8 cellular contexts compared by ENCODE assay signal in the genomic region with DNA sequence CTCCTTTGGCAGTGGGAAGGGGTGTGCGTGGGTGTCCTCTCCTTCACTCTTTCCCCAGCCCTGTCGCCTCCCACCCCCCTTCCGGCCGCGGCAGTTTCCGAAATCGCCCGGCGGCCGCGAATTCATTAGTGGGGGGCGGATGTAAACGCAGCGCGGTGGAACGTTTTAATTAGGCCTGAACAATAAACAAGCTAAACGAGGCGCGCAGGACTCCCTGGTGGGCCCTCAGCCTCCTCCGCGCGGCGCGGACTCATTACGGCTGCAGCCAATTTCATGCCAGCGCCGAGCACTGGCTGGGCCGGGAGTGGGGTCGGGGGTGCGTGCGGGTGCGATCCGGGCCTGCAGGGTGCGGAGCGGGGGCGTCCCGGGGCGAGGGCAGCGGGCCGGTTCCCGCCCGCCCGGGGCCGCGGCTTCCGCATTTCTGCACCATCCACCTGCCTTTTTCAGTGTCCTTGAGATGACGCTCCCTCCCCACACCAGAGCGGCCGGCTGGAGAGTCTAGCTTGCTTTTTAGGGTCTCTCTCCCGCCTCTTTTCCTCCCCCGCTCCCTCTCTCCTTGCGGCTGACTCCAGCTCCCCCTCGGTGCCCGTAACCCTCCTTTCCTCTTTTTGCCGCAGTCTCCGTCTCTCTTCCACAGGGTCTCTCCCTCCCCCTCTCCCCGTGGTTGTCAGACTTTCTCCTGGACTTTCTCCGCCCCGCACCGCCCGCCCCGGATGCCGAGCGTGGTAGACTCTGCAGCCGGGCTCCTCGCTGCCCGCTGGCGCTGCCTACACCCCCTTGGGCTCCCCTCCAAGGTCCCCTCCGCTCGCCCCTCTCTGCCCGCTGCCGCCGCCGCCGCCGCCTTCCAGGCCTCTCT. TPM values are rescaled to one million over a fixed set of nuclear protein-coding genes. Genes with fewer than 3 reads are reported as not detected.
A peak's percentile ranks its signal among the peaks of the same experiment; 100 is the strongest.
DNase-seq lines count a peak whose midpoint lies in the region; ATAC-seq, FAIRE-seq and TF ChIP-seq lines count a peak whose summit lies in the region.

A gene (minus strand): TSS at position 644 of the 856 bp plus-strand sequence.

- H3K27me3 ChIP-seq in Peyer's patch: peaks cover 0 to 16% of the 10 kb centered on the region in 2 donors

- H3K9me3 ChIP-seq in Peyer's patch: no peaks in the 10 kb centered on the region
- no peaks in the 10 kb centered on the region for H3K9me3 ChIP-seq in mesodermal cell (ENCODE audit: control insufficient read depth, low read length)

- ATAC-seq in GM21423 (IDR thresholded peaks at IDR 0.05; ENCODE audit: unreplicated experiment): peak; percentile 33

- DNase-seq in Peyer's patch (peak in 2 of 3 donors; percentile 69 to 74), D721Med (ENCODE audit: insufficient read length, low spot score) (no peak), cortex of kidney (lab: John Stamatoyannopoulos, UW) (no peak)

- H3K4me3 ChIP-seq in Peyer's patch (peak within 1 kb of the TSS; percentile 36 to 63 (median 57)), mesodermal cell (ENCODE audit: extremely low read depth, insufficient read depth, low read length, poor library complexity, severe bottlenecking) (peak within 1 kb of the TSS; percentile 38), urinary bladder (ENCODE audit: low read depth, low read length) (peak within 1 kb of the TSS; percentile 45)

- TF ChIP-seq CTCF in C4-2B (conservative IDR thresholded peaks at IDR 0.05): no peak
- no peak for TF ChIP-seq CTCF in Peyer's patch (IDR thresholded peaks at IDR 0.05)
- TF ChIP-seq CTCF in D721Med (IDR thresholded peaks at IDR 0.05; ENCODE audit: insufficient read depth, missing control alignments): no peak

- peaks cover 0 to 26% (median 6%) of the 10 kb centered on the region in 4 donors for H3K4me1 ChIP-seq in Peyer's patch
- H3K4me1 ChIP-seq in mesodermal cell (ENCODE audit: control insufficient read depth, insufficient read depth, low read length, poor library complexity, severe bottlenecking): peaks cover 24% of the 10 kb centered on the region
- no peaks in the 10 kb centered on the region for H3K4me1 ChIP-seq in urinary bladder (ENCODE audit: insufficient read depth)

- no peak for FAIRE-seq in D721Med (lab: Jason Lieb, UNC)

- 1 to 2% methylated on average over 56 to 60 of the region's 76 CpGs for WGBS in mesodermal cell (ENCODE audit: insufficient coverage in 2 of 2), 2 experiments
- 4% methylated on average over 76 of the region's 76 CpGs for WGBS in urinary bladder

- no peaks in the 10 kb centered on the region for H3K36me3 ChIP-seq in Peyer's patch
- no peaks in the 10 kb centered on the region for H3K36me3 ChIP-seq in mesodermal cell (ENCODE audit: control insufficient read depth, insufficient read depth, low read length)
- H3K36me3 ChIP-seq in urinary bladder (ENCODE audit: insufficient read depth): no peaks in the 10 kb centered on the region

- no peak for TF ChIP-seq POLR2A in Peyer's patch (IDR thresholded peaks at IDR 0.05)

- H3K27ac ChIP-seq in C4-2B: peak within 1 kb of the TSS; percentile 95
- H3K27ac ChIP-seq in Peyer's patch: peak within 1 kb of the TSS in 3 of 4 donors; percentile 55 to 84 (median 65)
- H3K27ac ChIP-seq in cingulate gyrus (ENCODE audit: low read depth, low read length): peak within 1 kb of the TSS; percentile 29
- no peak within 1 kb of the TSS for H3K27ac ChIP-seq in mesodermal cell (ENCODE audit: low read depth, low read length, severe bottlenecking)
- no peak within 1 kb of the TSS for H3K27ac ChIP-seq in urinary bladder (ENCODE audit: low read depth)

RNA-seq across cellular contexts. Expression of the gene that starts here (rescaled TPM):
- total RNA-seq in Peyer's patch (not detected), urinary bladder (not detected)
- polyA plus RNA-seq in mesodermal cell (2013, experiment 1 of 2): not detected
- polyA plus RNA-seq in mesodermal cell (2013, experiment 2 of 2): not detected
- polyA plus RNA-seq in urinary bladder: not detected

Comparison
In these comparisons a context has a peak if more than half of its experiments do, and no peak if none do; other contexts are left out.
1. Peak in DNase-seq, H3K4me3 ChIP-seq and H3K27ac ChIP-seq in Peyer's patch; RNA of the gene not detected or under 1 TPM.
2. H3K27ac ChIP-seq: peak in C4-2B (single experiment) and cingulate gyrus (single experiment); none in mesodermal cell (single experiment) and urinary bladder (single experiment).
3. Peak in every context shown above with its lines, with median percentiles within 50 percentile points of each other: H3K4me3 ChIP-seq.